In the genomic region with DNA sequence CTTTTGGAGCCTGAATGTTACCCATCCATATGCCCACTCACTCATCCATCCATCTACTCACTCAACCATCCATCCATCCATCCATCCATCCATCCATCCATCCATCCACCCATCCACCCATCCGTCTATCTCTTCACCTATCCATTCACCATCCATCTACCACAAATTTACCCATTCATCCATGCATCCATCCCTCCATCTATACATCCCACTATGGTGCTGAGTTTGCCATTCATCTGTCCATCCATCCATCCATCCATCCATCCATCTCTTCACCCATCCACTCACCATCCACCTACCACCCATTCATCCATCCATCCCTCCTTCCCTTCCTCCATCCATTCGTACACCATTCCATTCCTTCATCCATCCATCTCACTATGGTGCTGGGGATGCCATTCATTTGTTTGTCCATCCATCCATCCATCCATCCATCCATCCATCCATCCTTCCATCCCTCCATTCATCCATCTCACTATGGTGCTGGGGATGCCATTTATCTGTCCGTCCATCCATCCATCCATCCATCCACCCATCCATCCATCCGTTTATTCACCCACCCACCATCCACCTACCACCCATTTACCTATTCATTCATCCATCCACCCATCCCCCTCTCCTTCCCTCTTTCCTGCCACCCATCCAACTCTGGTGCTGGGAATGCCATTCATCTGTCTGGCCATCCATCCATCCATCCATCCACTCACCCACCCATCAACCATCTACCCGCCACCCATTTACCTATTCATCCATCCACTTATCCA, we compare ENCODE assay signal across 17 cellular contexts.
"Had no signal": no experiment of that assay in that cellular context is flagged by ENCODE, and none has a peak within 500 bp of the region (broad histone marks: within the 10 kb centered on the region; RNA-seq: fewer than 3 reads in every experiment).

No MANE protein-coding gene starts in this region.

- H3K4me3 Mint-ChIP-seq: activated CD8-positive, alpha-beta memory T cell treated with anti-CD3 and anti-CD28 coated beads, Interleukin-2, amount 10 ng/mL, durations not matched to agents 7 days and 5 days; activated T-cell treated with anti-CD3 and anti-CD28 coated beads, Interleukin-2, amount 50 U/mL, for 24 hours; naive B cell; stimulated activated memory B cell treated with anti-CD40 and anti-IgM and Interleukin-4, amounts not matched to agents 10 μg/mL and 1 μg/mL and 100 μg/mL, for 72 hours had no signal

- H3K9me3 Mint-ChIP-seq: activated T-cell treated with anti-CD3 and anti-CD28 coated beads, Interleukin-2, amount 50 U/mL, for 24 hours had no signal

- H3K27ac Mint-ChIP-seq: stimulated activated memory B cell treated with anti-CD40 and anti-IgM and Interleukin-4, amounts not matched to agents 10 μg/mL and 1 μg/mL and 100 μg/mL, for 72 hours had no signal

- H3K27me3 Mint-ChIP-seq: activated CD8-positive, alpha-beta memory T cell treated with anti-CD3 and anti-CD28 coated beads, Interleukin-2, amount 10 ng/mL, durations not matched to agents 7 days and 5 days; activated T-cell treated with anti-CD3 and anti-CD28 coated beads, Interleukin-2, amount 50 U/mL, for 24 hours had no signal

- H3K27ac ChIP-seq: dorsolateral prefrontal cortex, gastrocnemius medialis, heart right ventricle, neutrophil, parathyroid adenoma, tibial artery, uterus had no signal

- H3K9me3 ChIP-seq: gastrocnemius medialis, heart right ventricle, neutrophil, tibial artery, uterus had no signal

- H3K9ac ChIP-seq: parathyroid adenoma had no signal

- H3K4me1 ChIP-seq: gastrocnemius medialis, tibial artery, uterus had no signal

- H2AFZ ChIP-seq: parathyroid adenoma had no signal

- H3K36me3 ChIP-seq: gastrocnemius medialis, heart right ventricle, neutrophil, tibial artery, uterus had no signal

- H3K36me3 Mint-ChIP-seq: stimulated activated memory B cell treated with anti-CD40 and anti-IgM and Interleukin-4, amounts not matched to agents 10 μg/mL and 1 μg/mL and 100 μg/mL, for 72 hours had no signal

- H3K27me3 ChIP-seq: dorsolateral prefrontal cortex, tibial artery, uterus had no signal

- H3K4me3 ChIP-seq: dorsolateral prefrontal cortex, gastrocnemius medialis, heart right ventricle, lung, tibial artery, uterus had no signal

- DNase-seq: activated CD4-positive, alpha-beta T cell treated with anti-CD3 and anti-CD28 coated beads, Interleukin-2, amount 50 U/mL, for 4 hours; activated CD8-positive, alpha-beta memory T cell treated with anti-CD3 and anti-CD28 coated beads, Interleukin-2, amount 10 ng/mL, durations not matched to agents 7 days and 5 days; activated gamma-delta T cell treated with Interleukin-2 at 50 U/mL for 16 hours; activated T-cell treated with anti-CD3 and anti-CD28 coated beads, Interleukin-2, amount 50 U/mL, for 24 hours; erythroblast; gastrocnemius medialis; heart right ventricle; left colon; naive B cell; stimulated activated CD4-positive, alpha-beta T cell treated with anti-CD3 and anti-CD28 coated beads, Interleukin-1b, Interleukin-23, amount 100 ng/mL, for 48 hours; tibial artery; uterus had no signal
